In genomic region chr13:114042066-114042815, GRCh38 we compare ENCODE assay signal across 25 cellular contexts.
DNase-seq lines count a peak whose midpoint lies in the region; ATAC-seq, FAIRE-seq and TF ChIP-seq lines count a peak whose summit lies in the region.
"Had no signal": no experiment of that assay in that cellular context is flagged by ENCODE, and none has a peak within 500 bp of the region (broad histone marks: within the 10 kb centered on the region; RNA-seq: fewer than 3 reads in every experiment).

No MANE protein-coding gene starts in this region.

- H3K27ac Mint-ChIP-seq in WTC11: peak overlapping the region; percentile 89
- peak overlapping the region; percentile 88 for H3K27ac Mint-ChIP-seq in memory B cell
- H3K27ac Mint-ChIP-seq: activated naive CD4-positive, alpha-beta T cell treated with anti-CD3 and anti-CD28 coated beads, Interleukin-2, amount 10 ng/mL, durations not matched to agents 7 days and 5 days had no signal

- ATAC-seq in HepG2 (peak; percentile 11; the same call in 1 of the 3 replicates), right lobe of liver (no peak), WTC11 (no peak), memory B cell (ENCODE audit: low read depth) (no peak), HG03378 (IDR thresholded peaks at IDR 0.05; ENCODE audit: unreplicated experiment) (no peak)
- ATAC-seq: upper lobe of right lung had no signal

- TF ChIP-seq EP300 in HepG2 (IDR thresholded peaks at IDR 0.05; ENCODE audit: low read depth in 2 of 2, low read length in 2 of 2) (no peak), HepG2 (CRISPR knock-in tag; IDR thresholded peaks at IDR 0.05; ENCODE audit: borderline replicate concordance) (no peak), sigmoid colon (IDR thresholded peaks at IDR 0.05) (no peak)

- H3K9ac ChIP-seq in HepG2 (ENCODE audit: insufficient read depth, low read depth, low read length): no peak overlapping the region

- H3K36me3 ChIP-seq in HepG2 (replicated peaks in 1 of 2; ENCODE audit: control insufficient read depth in 1 of 2, insufficient read depth in 2 of 2, low read length in 2 of 2): no peaks in the 10 kb centered on the region
- H3K36me3 ChIP-seq in right lobe of liver: no peaks in the 10 kb centered on the region
- H3K36me3 ChIP-seq in vagina: no peaks in the 10 kb centered on the region
- peaks cover 0 to 6% (median 0%) of the 10 kb centered on the region in 4 donors for H3K36me3 ChIP-seq in sigmoid colon
- H3K36me3 ChIP-seq: upper lobe of right lung had no signal

- no peaks in the 10 kb centered on the region for H3K79me2 ChIP-seq in HepG2 (ENCODE audit: insufficient read depth, low read length)

- H3K9me3 ChIP-seq in HepG2 (ENCODE audit: low read length): no peaks in the 10 kb centered on the region
- H3K9me3 ChIP-seq in right lobe of liver: no peaks in the 10 kb centered on the region
- no peaks in the 10 kb centered on the region for H3K9me3 ChIP-seq in vagina
- no peaks in the 10 kb centered on the region for H3K9me3 ChIP-seq in sigmoid colon
- H3K9me3 ChIP-seq: spleen, upper lobe of right lung had no signal

- BruUV-seq in HepG2 (replicated peaks; lab: Mats Ljungman, UMichigan): no TSS peak

- peaks cover 1 to 26% of the 10 kb centered on the region in 2 experiments; a peak in 4 of 5 replicates for H3K27me3 ChIP-seq in HepG2 (ENCODE audit: control insufficient read depth in 1 of 2, insufficient read depth in 2 of 2, low read length in 2 of 2)
- no peaks in the 10 kb centered on the region for H3K27me3 ChIP-seq in right lobe of liver
- H3K27me3 ChIP-seq in vagina: no peaks in the 10 kb centered on the region
- no peaks in the 10 kb centered on the region for H3K27me3 ChIP-seq in sigmoid colon
- H3K27me3 ChIP-seq: spleen, upper lobe of right lung had no signal

- no peaks in the 10 kb centered on the region for H4K20me1 ChIP-seq in HepG2 (ENCODE audit: insufficient read depth, low read length)

- H3K4me2 ChIP-seq in HepG2 (ENCODE audit: low read depth, low read length): no peak overlapping the region

- WGBS in HepG2 (ENCODE audit: low lambda C conversion rate): 36% methylated on average over 26 of the region's 38 CpGs
- 83% methylated on average over 21 of the region's 38 CpGs for WGBS in right lobe of liver (ENCODE audit: insufficient coverage, low coverage, low lambda C conversion rate, missing lambda C conversion rate)
- WGBS in sigmoid colon, 2 donors: 91 to 92% methylated on average over 38 of the region's 38 CpGs

- H3K9me3 Mint-ChIP-seq in WTC11: no peaks in the 10 kb centered on the region
- H3K9me3 Mint-ChIP-seq in memory B cell: no peaks in the 10 kb centered on the region
- H3K9me3 Mint-ChIP-seq: H9 had no signal

- H3K4me1 ChIP-seq in HepG2 (ENCODE audit: insufficient read depth, low read length) (no peaks in the 10 kb centered on the region), right lobe of liver (no peaks in the 10 kb centered on the region), vagina (peaks cover 31% of the 10 kb centered on the region), sigmoid colon (no peaks in the 10 kb centered on the region)

- no peak overlapping the region for H3K4me3 Mint-ChIP-seq in WTC11
- no peak overlapping the region for H3K4me3 Mint-ChIP-seq in memory B cell
- H3K4me3 Mint-ChIP-seq: activated naive CD4-positive, alpha-beta T cell treated with anti-CD3 and anti-CD28 coated beads, Interleukin-2, amount 10 ng/mL, durations not matched to agents 7 days and 5 days; CD14-positive monocyte; H9 had no signal

- TF ChIP-seq POLR2A in HepG2 (IDR thresholded peaks at IDR 0.05; ENCODE audit: insufficient read depth in 1 of 2, low read depth in 2 of 2, low read length in 2 of 2) (no peak), right lobe of liver (IDR thresholded peaks at IDR 0.05) (no peak), vagina (IDR thresholded peaks at IDR 0.05) (no peak), sigmoid colon (IDR thresholded peaks at IDR 0.05) (no peak)

- H3K4me1 Mint-ChIP-seq in WTC11 (peaks cover 23% of the 10 kb centered on the region), memory B cell (peaks cover 29% of the 10 kb centered on the region)

- in situ Hi-C loops in HepG2 (cut with HindIII; ENCODE audit: extremely low pct_ligation_motif_present, low pct_unique_long_range_greater_than_20kb): no loop called here

- no peaks in the 10 kb centered on the region for H3K27me3 Mint-ChIP-seq in WTC11 (ENCODE audit: low read depth)
- no peaks in the 10 kb centered on the region for H3K27me3 Mint-ChIP-seq in memory B cell
- H3K27me3 Mint-ChIP-seq: activated naive CD4-positive, alpha-beta T cell treated with anti-CD3 and anti-CD28 coated beads, Interleukin-2, amount 10 ng/mL, durations not matched to agents 7 days and 5 days had no signal

- H3K4me3 ChIP-seq in HepG2 (replicated peaks in 1 of 3; ENCODE audit: insufficient read depth in 1 of 3, low read depth in 2 of 3, low read length in 3 of 3) (no peak overlapping the region), right lobe of liver (no peak overlapping the region), vagina (no peak overlapping the region), sigmoid colon (no peak overlapping the region)
- H3K4me3 ChIP-seq: spleen, upper lobe of right lung had no signal

- H3K36me3 Mint-ChIP-seq in WTC11 (no peaks in the 10 kb centered on the region), memory B cell (peaks cover 27% of the 10 kb centered on the region)

- no peak for TF ChIP-seq RAD21 in HepG2 (CRISPR knock-in tag; IDR thresholded peaks at IDR 0.05)

- FAIRE-seq in HepG2 (lab: Jason Lieb, UNC): no peak
- FAIRE-seq: frontal cortex had no signal

- DNase-seq in HepG2 (ENCODE audit: low spot score) (no peak), right lobe of liver (no peak), WTC11 (ENCODE audit: low spot score) (no peak), memory B cell (ENCODE audit: low spot score in 2 of 2) (no peak), vagina (ENCODE audit: extremely low spot score in 2 of 2) (no peak), NCI-H146 treated with DMSO at 0.1 percent for 48 hours (lab: John Stamatoyannopoulos, UW; ENCODE audit: unreplicated experiment) (no peak), sigmoid colon (no peak)
- DNase-seq: activated CD4-positive, CD25-positive, alpha-beta regulatory T cell; activated naive CD4-positive, alpha-beta T cell treated with anti-CD3 and anti-CD28 coated beads, Interleukin-2, amount 10 ng/mL, durations not matched to agents 7 days and 5 days; activated T-cell treated with anti-CD3 and anti-CD28 coated beads, Interleukin-2, amount 50 U/mL, for 1 hour; DMS79; H9; hippocampal formation; KBM-7; NCI-H1436; NCI-H524; retina; RPMI8226; spleen; stimulated activated CD4-positive, alpha-beta T cell treated with anti-CD3 and anti-CD28 coated beads, Interleukin-4, amount 100 ng/mL, for 4 hours; T-helper 9 cell; upper lobe of right lung had no signal

- no peak for TF ChIP-seq CTCF in HepG2 (CRISPR knock-in tag; IDR thresholded peaks at IDR 0.05)
- TF ChIP-seq CTCF in right lobe of liver (IDR thresholded peaks at IDR 0.05): no peak
- no peak for TF ChIP-seq CTCF in WTC11 (IDR thresholded peaks at IDR 0.05)
- TF ChIP-seq CTCF in vagina (IDR thresholded peaks at IDR 0.05): no peak
- no peak for TF ChIP-seq CTCF in sigmoid colon (IDR thresholded peaks at IDR 0.05)

- CTCF ChIA-PET in HepG2 (lab: Yijun Ruan, JAX; ENCODE audit: low intra/inter-chr PET ratio, low total read pairs): no interaction called here
- CTCF ChIA-PET in WTC11 (lab: Charles Lee): interaction anchor here (0.6 to 1.0 kb wide), 4 partner anchors 25 to 186 kb away, joined by 3 to 4 read pairs (median 3); no protein-coding TSS in a partner anchor

- no peak overlapping the region for H2AFZ ChIP-seq in HepG2 (ENCODE audit: low read length)

- H3K27ac ChIP-seq in HepG2 (ENCODE audit: extremely low read length, insufficient read depth, low read length): no peak overlapping the region
- H3K27ac ChIP-seq in right lobe of liver: no peak overlapping the region
- H3K27ac ChIP-seq in vagina: peak overlapping the region; percentile 83
- no peak overlapping the region for H3K27ac ChIP-seq in sigmoid colon
- H3K27ac ChIP-seq: upper lobe of right lung had no signal

- POLR2A ChIA-PET in HepG2 (lab: Yijun Ruan, JAX) (no interaction called here), WTC11 (lab: Charles Lee) (no interaction called here)

- intact Hi-C loops in HepG2 (cut with micrococcal nuclease; ENCODE audit: unreplicated experiment) (no loop called here), right lobe of liver (cut with DNase I) (no loop called here), vagina (cut with DNase I) (no loop called here), sigmoid colon (cut with DNase I) (no loop called here)

TF ChIP-seq in HepG2, 621 proteins besides CTCF, POLR2A, EP300 and RAD21:
- TF ChIP-seq POLR2AphosphoS2 (IDR thresholded peaks at IDR 0.05; ENCODE audit: low read depth, low read length): no peak
- no peak for TF ChIP-seq ZSCAN29 (CRISPR knock-in tag; conservative IDR thresholded peaks at IDR 0.05)

TF ChIP-seq in WTC11, 78 proteins besides CTCF, POLR2A, EP300 and RAD21 (continues in another document):
- no peak for TF ChIP-seq FOXK1 (CRISPR knock-in tag; IDR thresholded peaks at IDR 0.05)
- no peak for TF ChIP-seq ATF3 (CRISPR knock-in tag; conservative IDR thresholded peaks at IDR 0.05)
- TF ChIP-seq GTF2I (CRISPR knock-in tag; conservative IDR thresholded peaks at IDR 0.05): no peak
- TF ChIP-seq KAT7 (CRISPR knock-in tag; IDR thresholded peaks at IDR 0.05; ENCODE audit: borderline replicate concordance): no peak
- TF ChIP-seq ZBTB21 (CRISPR knock-in tag; IDR thresholded peaks at IDR 0.05; ENCODE audit: borderline replicate concordance): no peak
- TF ChIP-seq ZNF671 (CRISPR knock-in tag; IDR thresholded peaks at IDR 0.05): no peak
- TF ChIP-seq ZNF425 (CRISPR knock-in tag; conservative IDR thresholded peaks at IDR 0.05): no peak
